ENCODE assay signal across 10 cellular contexts in the genomic region with DNA sequence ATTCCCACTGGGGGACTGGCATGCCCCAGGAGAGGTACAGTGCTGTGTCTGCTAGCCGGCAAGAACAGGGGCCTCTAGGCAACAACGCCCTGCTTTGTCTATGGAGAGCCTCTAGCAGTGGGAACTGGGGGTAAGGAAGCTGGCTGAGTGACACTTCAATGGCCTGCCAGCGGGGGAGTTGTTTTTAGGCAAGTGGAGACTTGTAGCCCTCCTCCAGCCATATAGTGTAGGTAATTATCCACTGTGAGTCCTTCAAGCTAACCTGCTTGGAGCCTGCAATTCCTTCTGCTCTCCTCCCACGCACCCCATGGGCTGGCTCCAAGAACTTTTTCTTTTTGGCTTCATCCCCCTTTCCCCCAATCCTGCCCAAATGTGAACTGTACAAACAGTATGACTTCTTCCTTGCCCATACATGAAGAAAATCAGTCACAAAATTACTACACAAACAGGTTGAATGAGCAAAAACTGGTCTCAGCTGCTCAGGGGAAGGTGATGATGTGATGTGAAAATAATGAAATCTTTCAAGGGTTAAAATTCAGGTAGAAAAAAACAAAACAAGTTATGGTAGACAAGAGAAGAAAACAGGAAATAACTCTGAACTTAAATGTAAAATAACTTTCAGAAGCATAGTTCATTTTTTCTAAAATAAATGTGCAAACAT. TPM values are rescaled to one million over a fixed set of nuclear protein-coding genes. Genes with fewer than 3 reads are reported as not detected.
DNase-seq lines count a peak whose midpoint lies in the region; ATAC-seq and TF ChIP-seq lines count a peak whose summit lies in the region.
"Had no signal": no experiment of that assay in that cellular context is flagged by ENCODE, and none has a peak within 500 bp of the region (broad histone marks: within the 10 kb centered on the region; RNA-seq: fewer than 3 reads in every experiment).

No MANE protein-coding gene starts in this region.

- H3K4me3 ChIP-seq in neuronal stem cell (ENCODE audit: low read length in 2 of 2) (no peak overlapping the region), osteoblast (ENCODE audit: insufficient read depth, low read length) (no peak overlapping the region)
- H3K4me3 ChIP-seq: adrenal gland, thyroid gland had no signal

- no peak overlapping the region for H3K23ac ChIP-seq in neuronal stem cell (ENCODE audit: low read depth, low read length, poor library complexity)

- H3K27me3 ChIP-seq in neuronal stem cell (ENCODE audit: control insufficient read depth in 3 of 3, insufficient read depth in 3 of 3, low read depth in 1 of 3, low read length in 3 of 3) (no peaks in the 10 kb centered on the region), osteoblast (ENCODE audit: insufficient read depth, low read length) (no peaks in the 10 kb centered on the region)
- H3K27me3 ChIP-seq: adrenal gland, thyroid gland had no signal

- no peak overlapping the region for H3K4ac ChIP-seq in neuronal stem cell (ENCODE audit: low read length)

- no peaks in the 10 kb centered on the region for H3K79me2 ChIP-seq in osteoblast (ENCODE audit: insufficient read depth, low read length)

- no peaks in the 10 kb centered on the region for H3K36me3 ChIP-seq in neuronal stem cell (replicated peaks in 1 of 2; ENCODE audit: control insufficient read depth in 2 of 2, insufficient read depth in 2 of 2, low read length in 2 of 2)
- no peaks in the 10 kb centered on the region for H3K36me3 ChIP-seq in osteoblast (ENCODE audit: insufficient read depth, low read length)
- H3K36me3 ChIP-seq: adrenal gland, thyroid gland had no signal

- no peak overlapping the region for H4K91ac ChIP-seq in neuronal stem cell (ENCODE audit: low read depth, low read length, poor library complexity)

- peak; percentile 73 for DNase-seq in activated CD4-positive, alpha-beta T cell treated with anti-CD3 and anti-CD28 coated beads, Interleukin-2, amount 10 ng/mL, durations not matched to agents 24 days and 14 days
- no peak for DNase-seq in activated CD4-positive, alpha-beta T cell treated with anti-CD3 and anti-CD28 coated beads, Interleukin-2, amount 50 U/mL, for 48 hours
- DNase-seq in NCI-H1105 treated with DMSO at 0.1 percent for 48 hours (lab: John Stamatoyannopoulos, UW) (peak; percentile 91), neuronal stem cell (ENCODE audit: low spot score) (peak; percentile 61), A172 (ENCODE audit: low spot score) (no peak), osteoblast (ENCODE audit: insufficient read length, low spot score, missing footprints) (no peak)
- DNase-seq in stimulated activated effector memory CD8-positive, alpha-beta T cell treated with anti-CD3 and anti-CD28 coated beads, Interleukin-12 subunit alpha, Interleukin-12 subunit beta, amount 100 ng/mL, for 72 hours (ENCODE audit: low spot score in 2 of 2), result no peak
- DNase-seq: adrenal gland had no signal

- no peaks in the 10 kb centered on the region for H3K27me3 Mint-ChIP-seq in activated CD4-positive, alpha-beta T cell treated with anti-CD3 and anti-CD28 coated beads, Interleukin-2, amount 10 ng/mL, durations not matched to agents 24 days and 14 days
- no peaks in the 10 kb centered on the region for H3K27me3 Mint-ChIP-seq in activated T-helper 17 cell treated with anti-CD3 and anti-CD28 coated beads, Interleukin-2, amount 50 U/mL, for 72 hours

- H2BK12ac ChIP-seq in neuronal stem cell (ENCODE audit: low read length), result no peak overlapping the region

- H3K36me3 Mint-ChIP-seq in activated CD4-positive, alpha-beta T cell treated with anti-CD3 and anti-CD28 coated beads, Interleukin-2, amount 10 ng/mL, durations not matched to agents 24 days and 14 days (ENCODE audit: low read depth), result peaks cover 43% of the 10 kb centered on the region
- peaks cover 41% of the 10 kb centered on the region for H3K36me3 Mint-ChIP-seq in activated T-helper 17 cell treated with anti-CD3 and anti-CD28 coated beads, Interleukin-2, amount 50 U/mL, for 72 hours (ENCODE audit: low read depth)
- no peaks in the 10 kb centered on the region for H3K36me3 Mint-ChIP-seq in stimulated activated effector memory CD8-positive, alpha-beta T cell treated with anti-CD3 and anti-CD28 coated beads, Interleukin-12 subunit alpha, Interleukin-12 subunit beta, amount 100 ng/mL, for 72 hours

- no peaks in the 10 kb centered on the region for H3K9me3 Mint-ChIP-seq in activated CD4-positive, alpha-beta T cell treated with anti-CD3 and anti-CD28 coated beads, Interleukin-2, amount 10 ng/mL, durations not matched to agents 24 days and 14 days
- no peaks in the 10 kb centered on the region for H3K9me3 Mint-ChIP-seq in activated T-helper 17 cell treated with anti-CD3 and anti-CD28 coated beads, Interleukin-2, amount 50 U/mL, for 72 hours
- H3K9me3 Mint-ChIP-seq in stimulated activated effector memory CD8-positive, alpha-beta T cell treated with anti-CD3 and anti-CD28 coated beads, Interleukin-12 subunit alpha, Interleukin-12 subunit beta, amount 100 ng/mL, for 72 hours, result no peaks in the 10 kb centered on the region

- peak overlapping the region; percentile 85 for H3K27ac Mint-ChIP-seq in activated CD4-positive, alpha-beta T cell treated with anti-CD3 and anti-CD28 coated beads, Interleukin-2, amount 10 ng/mL, durations not matched to agents 24 days and 14 days
- H3K27ac Mint-ChIP-seq in activated T-helper 17 cell treated with anti-CD3 and anti-CD28 coated beads, Interleukin-2, amount 50 U/mL, for 72 hours, result peak overlapping the region; percentile 76
- no peak overlapping the region for H3K27ac Mint-ChIP-seq in stimulated activated effector memory CD8-positive, alpha-beta T cell treated with anti-CD3 and anti-CD28 coated beads, Interleukin-12 subunit alpha, Interleukin-12 subunit beta, amount 100 ng/mL, for 72 hours

- H2BK15ac ChIP-seq in neuronal stem cell (ENCODE audit: low read length), result no peak overlapping the region

- H2BK120ac ChIP-seq in neuronal stem cell (ENCODE audit: low read depth, low read length), result no peak overlapping the region

- H3K27ac ChIP-seq in neuronal stem cell (replicated peaks; ENCODE audit: low read length), result peak overlapping the region; percentile 82
- H3K27ac ChIP-seq in osteoblast (ENCODE audit: low read depth, low read length), result no peak overlapping the region
- H3K27ac ChIP-seq: adrenal gland, thyroid gland had no signal

- H3K4me1 ChIP-seq in neuronal stem cell (ENCODE audit: control insufficient read depth in 2 of 2, insufficient read depth in 1 of 2, low read depth in 1 of 2, low read length in 2 of 2) (peaks cover 8 to 9% of the 10 kb centered on the region in 2 donors), osteoblast (ENCODE audit: insufficient read depth, low read length) (no peaks in the 10 kb centered on the region)
- H3K4me1 ChIP-seq: adrenal gland had no signal

- H3K4me2 ChIP-seq in neuronal stem cell (ENCODE audit: insufficient read depth, low read length, poor library complexity, severe bottlenecking) (no peak overlapping the region), osteoblast (ENCODE audit: insufficient read depth, low read length) (no peak overlapping the region)

- no peak for TF ChIP-seq CTCF in osteoblast (IDR thresholded peaks at IDR 0.05; ENCODE audit: extremely low read depth, low read depth, low read length)

- H3K9me3 ChIP-seq in neuronal stem cell (replicated peaks in 1 of 2; ENCODE audit: control insufficient read depth in 2 of 2, insufficient read depth in 1 of 2, low read depth in 1 of 2, low read length in 2 of 2) (no peaks in the 10 kb centered on the region), osteoblast (ENCODE audit: low read depth, low read length) (no peaks in the 10 kb centered on the region)
- H3K9me3 ChIP-seq: adrenal gland, thyroid gland had no signal

- H3K4me1 Mint-ChIP-seq in activated CD4-positive, alpha-beta T cell treated with anti-CD3 and anti-CD28 coated beads, Interleukin-2, amount 10 ng/mL, durations not matched to agents 24 days and 14 days, result peaks cover 70% of the 10 kb centered on the region
- peaks cover 49% of the 10 kb centered on the region for H3K4me1 Mint-ChIP-seq in activated T-helper 17 cell treated with anti-CD3 and anti-CD28 coated beads, Interleukin-2, amount 50 U/mL, for 72 hours
- peaks cover 7% of the 10 kb centered on the region for H3K4me1 Mint-ChIP-seq in stimulated activated effector memory CD8-positive, alpha-beta T cell treated with anti-CD3 and anti-CD28 coated beads, Interleukin-12 subunit alpha, Interleukin-12 subunit beta, amount 100 ng/mL, for 72 hours

- no peaks in the 10 kb centered on the region for H3K79me1 ChIP-seq in neuronal stem cell (ENCODE audit: low read depth, low read length)

- H2AFZ ChIP-seq in neuronal stem cell (ENCODE audit: low read length) (peak overlapping the region; percentile 54), osteoblast (ENCODE audit: low read length) (no peak overlapping the region)

- intact Hi-C loops in activated CD4-positive, alpha-beta T cell treated with anti-CD3 and anti-CD28 coated beads, Interleukin-2, amount 10 ng/mL, durations not matched to agents 24 days and 14 days (cut with micrococcal nuclease), result no loop called here

- no CpG with 5 or more reads among the region's 4 CpGs for WGBS in neuronal stem cell (ENCODE audit: extremely low coverage in 2 of 2, insufficient read length in 2 of 2, insufficient replicate concordance in 1 of 2), 2 donors

- no peak overlapping the region for H3K9ac ChIP-seq in neuronal stem cell (ENCODE audit: low read depth, low read length, poor library complexity)

- no peak overlapping the region for H2AK5ac ChIP-seq in neuronal stem cell (ENCODE audit: low read depth, low read length)

- no peak overlapping the region for H3K14ac ChIP-seq in neuronal stem cell (ENCODE audit: low read length)

- no peaks in the 10 kb centered on the region for H4K20me1 ChIP-seq in osteoblast (ENCODE audit: insufficient read depth, low read length)

- H2BK5ac ChIP-seq in neuronal stem cell (ENCODE audit: low read length), result no peak overlapping the region

- H3K4me3 Mint-ChIP-seq in activated CD4-positive, alpha-beta T cell treated with anti-CD3 and anti-CD28 coated beads, Interleukin-2, amount 10 ng/mL, durations not matched to agents 24 days and 14 days, result peak overlapping the region; percentile 60
- peak overlapping the region; percentile 62 for H3K4me3 Mint-ChIP-seq in activated T-helper 17 cell treated with anti-CD3 and anti-CD28 coated beads, Interleukin-2, amount 50 U/mL, for 72 hours
- no peak overlapping the region for H3K4me3 Mint-ChIP-seq in stimulated activated effector memory CD8-positive, alpha-beta T cell treated with anti-CD3 and anti-CD28 coated beads, Interleukin-12 subunit alpha, Interleukin-12 subunit beta, amount 100 ng/mL, for 72 hours

- H3K18ac ChIP-seq in neuronal stem cell (ENCODE audit: low read length), result no peak overlapping the region

- H4K8ac ChIP-seq in neuronal stem cell (ENCODE audit: low read depth, low read length), result no peak overlapping the region

- ATAC-seq in activated T-helper 17 cell treated with anti-CD3 and anti-CD28 coated beads, Interleukin-2, amount 50 U/mL, for 72 hours (replicated peaks), result peak; percentile 42
- ATAC-seq in stimulated activated effector memory CD8-positive, alpha-beta T cell treated with anti-CD3 and anti-CD28 coated beads, Interleukin-12 subunit alpha, Interleukin-12 subunit beta, amount 100 ng/mL, for 72 hours, result no peak

RNA-seq across cellular contexts. Expression of gene LEF1, which starts 33.1 kb away (rescaled TPM):
- total RNA-seq in activated CD4-positive, alpha-beta T cell treated with anti-CD3 and anti-CD28 coated beads, Interleukin-2, amount 10 ng/mL, durations not matched to agents 24 days and 14 days, result 131 and 141 TPM in 2 replicates
- 10 to 100 TPM; 73.4 to 93.4 TPM for total RNA-seq in activated T-helper 17 cell treated with anti-CD3 and anti-CD28 coated beads, Interleukin-2, amount 50 U/mL, for 72 hours
- 17.2 TPM for polyA plus RNA-seq in neuronal stem cell (2013, experiment 1 of 2)
- polyA plus RNA-seq in neuronal stem cell (2013, experiment 2 of 2), result 17.0 TPM
- total RNA-seq in A172 (2014; rRNA removed; shearing (Covaris generic)), result 4.7 and 6.1 TPM in 2 replicates
- 5.8 and 7.7 TPM in 2 replicates for total RNA-seq in osteoblast

Comparison
In these comparisons a context has a peak if more than half of its experiments do, and no peak if none do; other contexts are left out.
1. DNase-seq: peak in activated CD4-positive, alpha-beta T cell treated with anti-CD3 and anti-CD28 coated beads, Interleukin-2, amount 10 ng/mL, durations not matched to agents 24 days and 14 days (single experiment), NCI-H1105 treated with DMSO at 0.1 percent for 48 hours (single experiment) and neuronal stem cell (single experiment); none in activated CD4-positive, alpha-beta T cell treated with anti-CD3 and anti-CD28 coated beads, Interleukin-2, amount 50 U/mL, for 48 hours (0 of 2), stimulated activated effector memory CD8-positive, alpha-beta T cell treated with anti-CD3 and anti-CD28 coated beads, Interleukin-12 subunit alpha, Interleukin-12 subunit beta, amount 100 ng/mL, for 72 hours (0 of 2), A172 (single experiment) and osteoblast (single experiment).